ENCODE assay signal across 8 cellular contexts in the genomic region with DNA sequence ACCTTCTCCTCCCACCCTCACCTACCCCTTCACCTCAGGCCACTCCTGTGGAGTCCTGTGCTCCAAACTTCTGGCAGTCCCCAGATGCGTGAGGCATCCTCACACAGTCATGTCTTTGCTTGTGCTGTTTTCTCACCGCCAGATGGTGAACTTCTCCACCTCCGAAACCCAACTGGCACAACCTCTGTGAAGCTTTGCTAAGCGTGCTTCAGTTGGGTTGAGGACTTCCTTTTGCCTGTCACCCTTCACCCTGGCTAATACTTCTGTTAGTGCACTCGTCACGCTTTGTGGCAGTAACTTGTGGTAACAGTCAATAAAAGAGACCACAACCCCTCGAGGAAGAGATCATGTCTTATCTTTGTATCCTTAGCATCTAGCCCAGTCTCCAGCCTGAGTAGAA. TPM values are rescaled to one million over a fixed set of nuclear protein-coding genes. Genes with fewer than 3 reads are reported as not detected.
DNase-seq lines count a peak whose midpoint lies in the region; ATAC-seq and TF ChIP-seq lines count a peak whose summit lies in the region.

No MANE protein-coding gene starts in this region.

- peaks cover 14% of the 10 kb centered on the region for H3K4me1 ChIP-seq in A673 (ENCODE audit: insufficient read depth, low read length, poor library complexity, severe bottlenecking)

- no peak overlapping the region for H3K4me3 ChIP-seq in A673 (ENCODE audit: low read depth, low read length, poor library complexity, severe bottlenecking)

- CTCF ChIA-PET in A673 (lab: Charles Lee), result no interaction called here

- TF ChIP-seq CTCF in A673 (conservative IDR thresholded peaks at IDR 0.05; ENCODE audit: low read depth, low read length), result no peak

- no peaks in the 10 kb centered on the region for H3K36me3 ChIP-seq in A673 (ENCODE audit: insufficient read depth, low read length, poor library complexity, severe bottlenecking)

- H3K27me3 ChIP-seq in A673 (replicated peaks; ENCODE audit: insufficient read depth, low read depth, low read length, poor library complexity), result no peaks in the 10 kb centered on the region

- intact Hi-C loops in A673 (cut with micrococcal nuclease; ENCODE audit: unreplicated experiment), result no loop called here

- no peaks in the 10 kb centered on the region for H3K9me3 ChIP-seq in A673 (ENCODE audit: low read depth, low read length, poor library complexity, severe bottlenecking)

- DNase-seq in AML-193 (lab: John Stamatoyannopoulos, UW) (peak; percentile 42 to 51), NAMALWA (ENCODE audit: low spot score) (peak; percentile 98), activated T-cell treated with anti-CD3 and anti-CD28 coated beads for 48 hours (ENCODE audit: low read depth) (peak; percentile 17), A673 (ENCODE audit: low spot score) (no peak), NCI-H1105 treated with DMSO at 0.1 percent for 48 hours (lab: John Stamatoyannopoulos, UW) (no peak), hippocampal formation (lab: John Stamatoyannopoulos, UW) (no peak)
- DNase-seq in stimulated activated CD8-positive, alpha-beta memory T cell treated with anti-CD3 and anti-CD28 coated beads, Interleukin-4, amount 100 ng/mL, for 48 hours, result peak; percentile 46

- H3K27ac ChIP-seq in A673 (ENCODE audit: low read depth, low read length, poor library complexity, severe bottlenecking), result no peak overlapping the region

- POLR2A ChIA-PET in A673 (lab: Charles Lee; ENCODE audit: low non-redundant PET), result no interaction called here

- BruUV-seq in A673 (replicated peaks; lab: Mats Ljungman, UMichigan), result no TSS peak

- peak; percentile 44 for ATAC-seq in GM21390 (IDR thresholded peaks at IDR 0.05; ENCODE audit: unreplicated experiment)

RNA-seq across cellular contexts. Expression of a gene that starts 42.0 kb away (rescaled TPM):
- 0.21 and 0.37 TPM in 2 replicates for total RNA-seq in A673 (2021)

RNA-seq across cellular contexts. Expression of a gene that starts 56.5 kb away (rescaled TPM):
- total RNA-seq in A673 (2021), result not detected in 2 replicates

Comparison
In these comparisons a context has a peak if more than half of its experiments do, and no peak if none do; other contexts are left out.
1. DNase-seq: peak in AML-193 (2 of 2), NAMALWA (single experiment), activated T-cell treated with anti-CD3 and anti-CD28 coated beads for 48 hours (single experiment) and stimulated activated CD8-positive, alpha-beta memory T cell treated with anti-CD3 and anti-CD28 coated beads, Interleukin-4, amount 100 ng/mL, for 48 hours (single experiment); none in A673 (single experiment), NCI-H1105 treated with DMSO at 0.1 percent for 48 hours (single experiment) and hippocampal formation (0 of 2).